Comparison of ENCODE assay signal across 18 cellular contexts in genomic region chr13:103515410-103515809, GRCh38.
"Had no signal": no experiment of that assay in that cellular context is flagged by ENCODE, and none has a peak within 500 bp of the region (broad histone marks: within the 10 kb centered on the region; RNA-seq: fewer than 3 reads in every experiment).

No MANE protein-coding gene starts in this region.

- H3K36me3 ChIP-seq: esophagus muscularis mucosa, gastroesophageal sphincter, heart left ventricle, left lung, lower lobe of right lung had no signal

- H3K4me1 Mint-ChIP-seq: naive B cell had no signal

- H3K27me3 Mint-ChIP-seq: naive B cell had no signal

- H3K4me3 ChIP-seq: coronary artery, dorsolateral prefrontal cortex, esophagus muscularis mucosa, gastroesophageal sphincter, heart left ventricle, hepatocyte, left lung, lower lobe of right lung, mucosa of descending colon had no signal

- H3K9me3 Mint-ChIP-seq: mesothelial cell of epicardium had no signal

- ATAC-seq: foreskin keratinocyte, gastroesophageal sphincter, heart left ventricle, left cardiac atrium, left lung, left ventricle myocardium superior, lower lobe of right lung, mucosa of descending colon had no signal

- H3K4me3 Mint-ChIP-seq: mesothelial cell of epicardium, naive B cell had no signal

- DNase-seq: dermis blood vessel endothelial cell; dorsolateral prefrontal cortex; effector CD4-positive, alpha-beta T cell; effector memory CD4-positive, alpha-beta T cell; foreskin keratinocyte; heart left ventricle; left cardiac atrium; left lung; left ventricle myocardium superior; lower lobe of right lung; mesenchymal stem cell; mucosa of descending colon; naive B cell had no signal

- H3K27me3 ChIP-seq: esophagus muscularis mucosa, foreskin keratinocyte, gastroesophageal sphincter, heart left ventricle, hepatocyte, left lung had no signal

- H3K36me3 Mint-ChIP-seq: mesothelial cell of epicardium, naive B cell had no signal

- H3K4me1 ChIP-seq: esophagus muscularis mucosa, foreskin keratinocyte, gastroesophageal sphincter, heart left ventricle, left lung, lower lobe of right lung had no signal

- H3K9me3 ChIP-seq: esophagus muscularis mucosa, gastroesophageal sphincter, heart left ventricle, left lung, lower lobe of right lung, mucosa of descending colon had no signal

- H3K79me2 ChIP-seq: hepatocyte had no signal

- H3K27ac Mint-ChIP-seq: mesothelial cell of epicardium had no signal

- H3K27ac ChIP-seq: coronary artery, dorsolateral prefrontal cortex, esophagus muscularis mucosa, foreskin keratinocyte, gastroesophageal sphincter, heart left ventricle, hepatocyte, left lung, lower lobe of right lung had no signal

- H2AFZ ChIP-seq: hepatocyte had no signal

- H3K4me2 ChIP-seq: hepatocyte had no signal
